8 cellular contexts compared by ENCODE assay signal in genomic region chr11:43579171-43579918, GRCh38.
DNase-seq lines count a peak whose midpoint lies in the region; ATAC-seq lines count a peak whose summit lies in the region.

No MANE protein-coding gene starts in this region.

- no peaks in the 10 kb centered on the region for H3K9me3 Mint-ChIP-seq in activated naive CD8-positive, alpha-beta T cell treated with anti-CD3 and anti-CD28 coated beads for 36 hours

- peaks cover 48% of the 10 kb centered on the region for H3K4me1 Mint-ChIP-seq in activated naive CD8-positive, alpha-beta T cell treated with anti-CD3 and anti-CD28 coated beads for 36 hours

- peak overlapping the region; percentile 70 for H3K4me3 Mint-ChIP-seq in activated naive CD8-positive, alpha-beta T cell treated with anti-CD3 and anti-CD28 coated beads for 36 hours

- no peaks in the 10 kb centered on the region for H3K36me3 Mint-ChIP-seq in activated naive CD8-positive, alpha-beta T cell treated with anti-CD3 and anti-CD28 coated beads for 36 hours

- H3K27me3 Mint-ChIP-seq in activated naive CD8-positive, alpha-beta T cell treated with anti-CD3 and anti-CD28 coated beads for 36 hours, result peaks cover 99% of the 10 kb centered on the region

- DNase-seq in AG20443 (ENCODE audit: low spot score), result peak; percentile 72
- peak; percentile 65 for DNase-seq in NCI-H69 (lab: John Stamatoyannopoulos, UW)
- DNase-seq in activated naive CD8-positive, alpha-beta T cell treated with anti-CD3 and anti-CD28 coated beads for 36 hours, result peak; percentile 60
- DNase-seq in stimulated activated CD4-positive, alpha-beta T cell treated with anti-CD3 and anti-CD28 coated beads, Interleukin-12 subunit alpha, Interleukin-12 subunit beta, amount 100 ng/mL, for 4 hours, result peak; percentile 38
- no peak for DNase-seq in cerebellar nuclear complex (lab: John Stamatoyannopoulos, UW)

- H3K27ac Mint-ChIP-seq in activated naive CD8-positive, alpha-beta T cell treated with anti-CD3 and anti-CD28 coated beads for 36 hours, result no peak overlapping the region

- peak overlapping the region; percentile 70 for H3K4me3 ChIP-seq in iPS-11a (ENCODE audit: low read depth, low read length)

- ATAC-seq in GM19351 (IDR thresholded peaks at IDR 0.05; ENCODE audit: unreplicated experiment), result peak; percentile 50
- ATAC-seq in GM21526 (IDR thresholded peaks at IDR 0.05; ENCODE audit: low FRiP score, unreplicated experiment), result no peak

Comparison
In these comparisons a context has a peak if more than half of its experiments do, and no peak if none do; other contexts are left out.
1. DNase-seq: peak in AG20443 (single experiment), NCI-H69 (single experiment), activated naive CD8-positive, alpha-beta T cell treated with anti-CD3 and anti-CD28 coated beads for 36 hours (single experiment) and stimulated activated CD4-positive, alpha-beta T cell treated with anti-CD3 and anti-CD28 coated beads, Interleukin-12 subunit alpha, Interleukin-12 subunit beta, amount 100 ng/mL, for 4 hours (single experiment); none in cerebellar nuclear complex (0 of 2).